ENCODE assay signal across 14 cellular contexts in genomic region chr11:69939551-69940245, GRCh38.
DNase-seq lines count a peak whose midpoint lies in the region; ATAC-seq, FAIRE-seq and TF ChIP-seq lines count a peak whose summit lies in the region.
"Had no signal": no experiment of that assay in that cellular context is flagged by ENCODE, and none has a peak within 500 bp of the region (broad histone marks: within the 10 kb centered on the region; RNA-seq: fewer than 3 reads in every experiment).

No MANE protein-coding gene starts in this region.

- H3K9me3 ChIP-seq in right lobe of liver = no peaks in the 10 kb centered on the region
- no peaks in the 10 kb centered on the region for H3K9me3 ChIP-seq in small intestine (ENCODE audit: control insufficient read depth, low read depth)

- TF ChIP-seq CTCF in coronary artery (IDR thresholded peaks at IDR 0.05) = no peak
- TF ChIP-seq CTCF in right lobe of liver (IDR thresholded peaks at IDR 0.05) = no peak

- ATAC-seq in right lobe of liver (peak; percentile 69 to 84 (median 76)), GM18498 (IDR thresholded peaks at IDR 0.05; ENCODE audit: unreplicated experiment) (no peak), HG02642 (IDR thresholded peaks at IDR 0.05; ENCODE audit: poor library complexity, unreplicated experiment) (no peak), GM19395 (IDR thresholded peaks at IDR 0.05; ENCODE audit: unreplicated experiment) (no peak)
- ATAC-seq: activated naive CD8-positive, alpha-beta T cell treated with anti-CD3 and anti-CD28 coated beads, Interleukin-2, amount 50 U/mL, for 24 hours; HCT116 had no signal

- H3K4me3 ChIP-seq in coronary artery (peak overlapping the region; percentile 58), right lobe of liver (no peak overlapping the region), small intestine (ENCODE audit: low read depth in 1 of 2, low read length in 2 of 2) (no peak overlapping the region)

- H3K27ac ChIP-seq in coronary artery = peak overlapping the region; percentile 91 to 94
- peak overlapping the region; percentile 16 to 46 (median 33) for H3K27ac ChIP-seq in right lobe of liver
- H3K27ac ChIP-seq in small intestine (ENCODE audit: low read depth in 1 of 2, low read length in 1 of 2) = no peak overlapping the region

- no peak for TF ChIP-seq POLR2A in right lobe of liver (IDR thresholded peaks at IDR 0.05)

- peaks cover 0 to 4% (median 0%) of the 10 kb centered on the region in 4 donors for H3K4me1 ChIP-seq in right lobe of liver
- H3K4me1 ChIP-seq in small intestine (ENCODE audit: control insufficient read depth in 2 of 2, insufficient read depth in 1 of 2, low read depth in 1 of 2, low read length in 1 of 2) = no peaks in the 10 kb centered on the region

- DNase-seq in HT-29 (ENCODE audit: low spot score) (peak; percentile 66), coronary artery (ENCODE audit: low spot score) (peak; percentile 95), right lobe of liver (peak; percentile 54 to 63 (median 61)), small intestine (peak; percentile 42)
- no peak for DNase-seq in stimulated activated CD4-positive, alpha-beta T cell treated with anti-CD3 and anti-CD28 coated beads, Interleukin-4, amount 100 ng/mL, for 1 hour
- DNase-seq: activated CD4-positive, alpha-beta memory T cell treated with anti-CD3 and anti-CD28 coated beads for 36 hours; activated naive CD8-positive, alpha-beta T cell treated with anti-CD3 and anti-CD28 coated beads, Interleukin-2, amount 50 U/mL, for 24 hours; AML-193; mesendoderm; MM.1S had no signal

- intact Hi-C loops in right lobe of liver (cut with DNase I) = no loop called here

- FAIRE-seq in small intestine (lab: Jason Lieb, UNC) = no peak

- H3K27me3 ChIP-seq in right lobe of liver (no peaks in the 10 kb centered on the region), small intestine (ENCODE audit: control insufficient read depth in 2 of 2, insufficient read depth in 2 of 2, low read length in 2 of 2) (no peaks in the 10 kb centered on the region)

- H3K36me3 ChIP-seq in right lobe of liver (no peaks in the 10 kb centered on the region), small intestine (ENCODE audit: control insufficient read depth in 2 of 2, insufficient read depth in 2 of 2, low read length in 2 of 2) (no peaks in the 10 kb centered on the region)

- WGBS in right lobe of liver (ENCODE audit: insufficient coverage, low coverage, low lambda C conversion rate, missing lambda C conversion rate) = 43% methylated on average over 7 of the region's 28 CpGs
- WGBS in small intestine, 3 donors = 18 to 35% (median 33%) methylated on average over 28 of the region's 28 CpGs

Comparison
In these comparisons a context has a peak if more than half of its experiments do, and no peak if none do; other contexts are left out.
1. H3K27ac ChIP-seq: peak in coronary artery (2 of 2) and right lobe of liver (3 of 3); none in small intestine (0 of 2).
2. ATAC-seq: peak in right lobe of liver (4 of 4); none in GM18498 (single experiment), HG02642 (single experiment) and GM19395 (single experiment).